13 cellular contexts compared by ENCODE assay signal in genomic region chr2:3805120-3805519, GRCh38.
DNase-seq lines count a peak whose midpoint lies in the region; ATAC-seq and TF ChIP-seq lines count a peak whose summit lies in the region.
"Had no signal": no experiment of that assay in that cellular context is flagged by ENCODE, and none has a peak within 500 bp of the region (broad histone marks: within the 10 kb centered on the region; RNA-seq: fewer than 3 reads in every experiment).

No MANE protein-coding gene starts in this region.

- no peak for TF ChIP-seq POLR2A in right lobe of liver (IDR thresholded peaks at IDR 0.05)
- no peak for TF ChIP-seq POLR2A in gastroesophageal sphincter (IDR thresholded peaks at IDR 0.05)
- TF ChIP-seq POLR2A in esophagus squamous epithelium (IDR thresholded peaks at IDR 0.05) = no peak

- ATAC-seq in right lobe of liver (peak; percentile 86 to 94 (median 87)), gastroesophageal sphincter (no peak)

- no peaks in the 10 kb centered on the region for H3K36me3 Mint-ChIP-seq in T-helper 2 cell treated with Interferon-gamma antibody and Interleukin-4, amounts not matched to agents 5 μg/mL and 100 μg/mL, for 36 hours (ENCODE audit: low read depth)

- H3K27me3 ChIP-seq in DOHH2 (ENCODE audit: control insufficient read depth, low read length) = no peaks in the 10 kb centered on the region
- H3K27me3 ChIP-seq in HL-60 (ENCODE audit: insufficient read depth, poor library complexity, severe bottlenecking) = peaks cover 3% of the 10 kb centered on the region
- no peaks in the 10 kb centered on the region for H3K27me3 ChIP-seq in right lobe of liver
- H3K27me3 ChIP-seq in gastroesophageal sphincter = peaks cover 17% of the 10 kb centered on the region
- H3K27me3 ChIP-seq in esophagus squamous epithelium = no peaks in the 10 kb centered on the region
- H3K27me3 ChIP-seq: vagina had no signal

- H3K9me3 ChIP-seq in DOHH2 (ENCODE audit: control insufficient read depth, insufficient read depth, low read length) (no peaks in the 10 kb centered on the region), right lobe of liver (no peaks in the 10 kb centered on the region), gastroesophageal sphincter (no peaks in the 10 kb centered on the region), esophagus squamous epithelium (no peaks in the 10 kb centered on the region)
- H3K9me3 ChIP-seq: vagina had no signal

- no peaks in the 10 kb centered on the region for H3K9me2 ChIP-seq in DOHH2 (replicated peaks; ENCODE audit: control insufficient read depth, low read length)

- no peaks in the 10 kb centered on the region for H4K20me1 ChIP-seq in DOHH2 (ENCODE audit: control insufficient read depth, insufficient read depth, low read depth, low read length)

- DNase-seq in HL-60 (ENCODE audit: low read depth in 1 of 2, low spot score in 1 of 2) = peak in 1 of 2 experiments; percentile 5
- DNase-seq in right lobe of liver = peak in 2 of 3 donors; percentile 52 to 63
- DNase-seq in esophagus squamous epithelium (lab: John Stamatoyannopoulos, UW) = no peak
- DNase-seq in T-helper 2 cell treated with Interferon-gamma antibody and Interleukin-4, amounts not matched to agents 5 μg/mL and 100 μg/mL, for 36 hours (ENCODE audit: low spot score) = no peak
- DNase-seq in hippocampal formation (lab: John Stamatoyannopoulos, UW) = no peak
- DNase-seq: activated CD4-positive, alpha-beta T cell treated with anti-CD3 and anti-CD28 coated beads for 4 hours; left cardiac atrium; NCI-H2081 treated with DMSO at 0.1 percent for 48 hours had no signal

- no peaks in the 10 kb centered on the region for H3K9me3 Mint-ChIP-seq in T-helper 2 cell treated with Interferon-gamma antibody and Interleukin-4, amounts not matched to agents 5 μg/mL and 100 μg/mL, for 36 hours

- no peaks in the 10 kb centered on the region for H3F3A ChIP-seq in DOHH2 (ENCODE audit: control insufficient read depth, insufficient read depth)

- no peak overlapping the region for H3K4me2 ChIP-seq in DOHH2 (ENCODE audit: low read length)

- H3K27me3 Mint-ChIP-seq in T-helper 2 cell treated with Interferon-gamma antibody and Interleukin-4, amounts not matched to agents 5 μg/mL and 100 μg/mL, for 36 hours (ENCODE audit: low read depth) = no peaks in the 10 kb centered on the region

- no peaks in the 10 kb centered on the region for H3K36me3 ChIP-seq in DOHH2 (ENCODE audit: control insufficient read depth, low read length)
- H3K36me3 ChIP-seq in right lobe of liver = no peaks in the 10 kb centered on the region
- no peaks in the 10 kb centered on the region for H3K36me3 ChIP-seq in gastroesophageal sphincter
- H3K36me3 ChIP-seq in esophagus squamous epithelium = no peaks in the 10 kb centered on the region
- H3K36me3 ChIP-seq: vagina had no signal

- H3K27ac ChIP-seq in DOHH2 (ENCODE audit: low read depth, low read length) = no peak overlapping the region
- H3K27ac ChIP-seq in HL-60 (replicated peaks) = no peak overlapping the region
- H3K27ac ChIP-seq in VCaP = no peak overlapping the region
- H3K27ac ChIP-seq in right lobe of liver = no peak overlapping the region
- H3K27ac ChIP-seq in gastroesophageal sphincter = no peak overlapping the region
- no peak overlapping the region for H3K27ac ChIP-seq in esophagus squamous epithelium
- H3K27ac ChIP-seq: vagina had no signal

- H3K27ac Mint-ChIP-seq in T-helper 2 cell treated with Interferon-gamma antibody and Interleukin-4, amounts not matched to agents 5 μg/mL and 100 μg/mL, for 36 hours = no peak overlapping the region

- H3K4me1 Mint-ChIP-seq in T-helper 2 cell treated with Interferon-gamma antibody and Interleukin-4, amounts not matched to agents 5 μg/mL and 100 μg/mL, for 36 hours (ENCODE audit: low read depth) = no peaks in the 10 kb centered on the region
- H3K4me1 Mint-ChIP-seq: central memory CD8-positive, alpha-beta T cell had no signal

- H3K4me1 ChIP-seq in DOHH2 (ENCODE audit: control insufficient read depth, low read length) = no peaks in the 10 kb centered on the region
- no peaks in the 10 kb centered on the region for H3K4me1 ChIP-seq in right lobe of liver
- H3K4me1 ChIP-seq in gastroesophageal sphincter = no peaks in the 10 kb centered on the region
- H3K4me1 ChIP-seq in esophagus squamous epithelium = no peaks in the 10 kb centered on the region
- H3K4me1 ChIP-seq: vagina had no signal

- intact Hi-C loops in right lobe of liver (cut with DNase I) = no loop called here
- intact Hi-C loops in esophagus squamous epithelium (cut with DNase I) = no loop called here

- TF ChIP-seq CTCF in DOHH2 (IDR thresholded peaks at IDR 0.05; ENCODE audit: low read depth, low read length, poor library complexity, severe bottlenecking) (peak; percentile 25), HL-60 (IDR thresholded peaks at IDR 0.05; ENCODE audit: insufficient read depth, low read length) (peak; percentile 0), VCaP (conservative IDR thresholded peaks at IDR 0.05) (peak; percentile 89), right lobe of liver (IDR thresholded peaks at IDR 0.05) (peak in 3 of 4 donors; percentile 52 to 61 (median 58)), gastroesophageal sphincter (IDR thresholded peaks at IDR 0.05) (no peak), esophagus squamous epithelium (IDR thresholded peaks at IDR 0.05) (no peak)

- 27% methylated on average over 8 of the region's 8 CpGs for WGBS in right lobe of liver (ENCODE audit: insufficient coverage, low coverage, low lambda C conversion rate, missing lambda C conversion rate)
- WGBS in gastroesophageal sphincter (ENCODE audit: low coverage in 1 of 2), 2 donors = 23 to 67% methylated on average over 1 to 7 of the region's 8 CpGs
- 32 to 36% methylated on average over 8 of the region's 8 CpGs for WGBS in esophagus squamous epithelium, 2 donors

- no peak overlapping the region for H3K4me3 Mint-ChIP-seq in T-helper 2 cell treated with Interferon-gamma antibody and Interleukin-4, amounts not matched to agents 5 μg/mL and 100 μg/mL, for 36 hours
- H3K4me3 Mint-ChIP-seq: central memory CD8-positive, alpha-beta T cell had no signal

- no peak for TF ChIP-seq EP300 in gastroesophageal sphincter (IDR thresholded peaks at IDR 0.05)

- no peaks in the 10 kb centered on the region for H3K79me2 ChIP-seq in DOHH2 (ENCODE audit: control insufficient read depth, low read length)

- no peak overlapping the region for H3K4me3 ChIP-seq in DOHH2 (ENCODE audit: low read length)
- no peak overlapping the region for H3K4me3 ChIP-seq in HL-60 (replicated peaks; ENCODE audit: insufficient read depth, low read length)
- no peak overlapping the region for H3K4me3 ChIP-seq in right lobe of liver
- no peak overlapping the region for H3K4me3 ChIP-seq in gastroesophageal sphincter
- no peak overlapping the region for H3K4me3 ChIP-seq in esophagus squamous epithelium
- H3K4me3 ChIP-seq: vagina had no signal

Comparison
In these comparisons a context has a peak if more than half of its experiments do, and no peak if none do; other contexts are left out.
1. CTCF ChIP-seq: peak in DOHH2 (single experiment), HL-60 (single experiment), VCaP (single experiment) and right lobe of liver (3 of 4); none in gastroesophageal sphincter (0 of 4) and esophagus squamous epithelium (0 of 6).
2. DNase-seq: peak in right lobe of liver (2 of 3); none in esophagus squamous epithelium (single experiment), T-helper 2 cell treated with Interferon-gamma antibody and Interleukin-4, amounts not matched to agents 5 μg/mL and 100 μg/mL, for 36 hours (single experiment) and hippocampal formation (0 of 2).